14 cellular contexts compared by ENCODE assay signal in genomic region chr1:110582378-110582777, GRCh38.
"Had no signal": no experiment of that assay in that cellular context is flagged by ENCODE, and none has a peak within 500 bp of the region (broad histone marks: within the 10 kb centered on the region; RNA-seq: fewer than 3 reads in every experiment).

No MANE protein-coding gene starts in this region.

- DNase-seq: activated CD4-positive, alpha-beta memory T cell treated with anti-CD3 and anti-CD28 coated beads, Interleukin-2, amount 10 ng/mL, durations not matched to agents 7 days and 5 days; activated gamma-delta T cell; activated T-cell treated with anti-CD3 and anti-CD28 coated beads, Interleukin-2, amount 50 U/mL, for 72 hours; amniotic stem cell; cerebellar nuclear complex; dermis blood vessel endothelial cell; erythroblast; kidney glomerular epithelial cell; mesendoderm; stimulated activated CD4-positive, alpha-beta T cell treated with anti-CD3 and anti-CD28 coated beads, Interleukin-1b, Interleukin-23, amount 100 ng/mL, for 48 hours; stimulated activated naive CD8-positive, alpha-beta T cell treated with anti-CD3 and anti-CD28 coated beads, Interleukin-15, amount 100 ng/mL, for 72 hours; thyroid gland; uterus; WERI-Rb-1 had no signal

- H3K27ac ChIP-seq: thyroid gland, uterus, WERI-Rb-1 had no signal

- ATAC-seq: activated T-cell treated with anti-CD3 and anti-CD28 coated beads, Interleukin-2, amount 50 U/mL, for 72 hours; stimulated activated naive CD8-positive, alpha-beta T cell treated with anti-CD3 and anti-CD28 coated beads, Interleukin-15, amount 100 ng/mL, for 72 hours had no signal
